In genomic region chr2:40935349-40935748, GRCh38 we compare ENCODE assay signal across 1 cellular context.
TF ChIP-seq lines count a peak whose summit lies in the region.

No MANE protein-coding gene starts in this region.

TF ChIP-seq in H1, 55 proteins besides CTCF, POLR2A, EP300 and RAD21:
- TF ChIP-seq CTBP2 (IDR thresholded peaks at IDR 0.05; ENCODE audit: borderline replicate concordance, insufficient read depth, insufficient read length, low read length), result no peak
- no peak for TF ChIP-seq CHD7 (IDR thresholded peaks at IDR 0.05; ENCODE audit: insufficient replicate concordance, low read length)
- no peak for TF ChIP-seq NANOG (IDR thresholded peaks at IDR 0.05; ENCODE audit: insufficient read depth, low read depth, low read length, poor library complexity, severe bottlenecking)
- no peak for TF ChIP-seq SIX5 (IDR thresholded peaks at IDR 0.05; ENCODE audit: low read depth, low read length)
